ENCODE assay signal across 9 cellular contexts in genomic region chr12:102917026-102917787, GRCh38. TPM values are rescaled to one million over a fixed set of nuclear protein-coding genes. Genes with fewer than 3 reads are reported as not detected.
DNase-seq lines count a peak whose midpoint lies in the region; ATAC-seq and TF ChIP-seq lines count a peak whose summit lies in the region.
"Had no signal": no experiment of that assay in that cellular context is flagged by ENCODE, and none has a peak within 500 bp of the region (broad histone marks: within the 10 kb centered on the region; RNA-seq: fewer than 3 reads in every experiment).

PAH (minus strand) TSS chr12:102917244; CDS start chr12:102917130, 114 bp downstream.

- peaks cover 9% of the 10 kb centered on the region for H3K4me1 Mint-ChIP-seq in activated B cell treated with CpG ODN at 0.5 μM for 24 hours

- H3K36me3 ChIP-seq in iPS-18a (ENCODE audit: control insufficient read depth, low read depth, low read length) (no peaks in the 10 kb centered on the region), subcutaneous abdominal adipose tissue (ENCODE audit: control insufficient read depth in 5 of 5, insufficient read depth in 5 of 5, low read length in 5 of 5) (no peaks in the 10 kb centered on the region)

- H3K4me3 ChIP-seq in iPS-18a (ENCODE audit: low read length) (peak within 1 kb of the TSS; percentile 46), subcutaneous abdominal adipose tissue (ENCODE audit: low read depth in 1 of 5, low read length in 5 of 5) (peak within 1 kb of the TSS; percentile 23 to 50 (median 35))

- H3K36me3 Mint-ChIP-seq in activated B cell treated with CpG ODN at 0.5 μM for 24 hours (ENCODE audit: low read depth), result no peaks in the 10 kb centered on the region

- H3K9ac ChIP-seq in iPS-18a (ENCODE audit: low read length) (no peak within 1 kb of the TSS), subcutaneous abdominal adipose tissue (ENCODE audit: low read length in 5 of 5) (no peak within 1 kb of the TSS)

- peak within 1 kb of the TSS; percentile 75 for H3K4me3 Mint-ChIP-seq in activated B cell treated with CpG ODN at 0.5 μM for 24 hours

- CTCF ChIA-PET in activated B cell treated with CpG ODN at 0.5 μM for 24 hours (lab: Charles Lee), result no interaction called here

- H3K4me1 ChIP-seq in iPS-18a (ENCODE audit: control insufficient read depth, low read depth, low read length) (peaks cover 8% of the 10 kb centered on the region), subcutaneous abdominal adipose tissue (ENCODE audit: control insufficient read depth in 5 of 5, insufficient read depth in 5 of 5, low read length in 5 of 5) (peaks cover 0 to 8% (median 7%) of the 10 kb centered on the region in 5 donors)

- POLR2A ChIA-PET in activated B cell treated with CpG ODN at 0.5 μM for 24 hours (lab: Charles Lee), result no interaction called here

- peaks cover 21% of the 10 kb centered on the region for H3K27me3 Mint-ChIP-seq in activated B cell treated with CpG ODN at 0.5 μM for 24 hours

- no peaks in the 10 kb centered on the region for H3K27me3 ChIP-seq in iPS-18a (ENCODE audit: control insufficient read depth, insufficient read depth, low read length)
- peaks cover 0 to 17% (median 7%) of the 10 kb centered on the region in 5 donors for H3K27me3 ChIP-seq in subcutaneous abdominal adipose tissue (ENCODE audit: control insufficient read depth in 5 of 5, insufficient read depth in 4 of 5, low read length in 5 of 5)

- H3K27ac ChIP-seq in iPS-18a (ENCODE audit: low read length) (no peak within 1 kb of the TSS), subcutaneous abdominal adipose tissue (ENCODE audit: low read depth, low read length) (no peak within 1 kb of the TSS)

- ATAC-seq in GM18511 (IDR thresholded peaks at IDR 0.05; ENCODE audit: unreplicated experiment) (peak; percentile 85), HG02973 (IDR thresholded peaks at IDR 0.05; ENCODE audit: unreplicated experiment) (peak; percentile 74), activated B cell treated with CpG ODN at 0.5 μM for 24 hours (ENCODE audit: low read depth) (peak; percentile 42)

- no peaks in the 10 kb centered on the region for H3K9me3 Mint-ChIP-seq in activated B cell treated with CpG ODN at 0.5 μM for 24 hours

- no peak within 1 kb of the TSS for H3K27ac Mint-ChIP-seq in activated B cell treated with CpG ODN at 0.5 μM for 24 hours

- no peak for DNase-seq in activated B cell treated with CpG ODN at 0.5 μM for 24 hours
- DNase-seq in DMS114 treated with DMSO at 0.1 percent for 48 hours (lab: John Stamatoyannopoulos, UW; ENCODE audit: unreplicated experiment), result no peak
- DNase-seq in activated gamma-delta T cell (lab: John Stamatoyannopoulos, UW), result no peak
- DNase-seq in cerebellar nuclear complex (lab: John Stamatoyannopoulos, UW), result no peak

- H3K9me3 ChIP-seq in iPS-18a (ENCODE audit: control insufficient read depth, low read depth, low read length) (no peaks in the 10 kb centered on the region), subcutaneous abdominal adipose tissue (ENCODE audit: control insufficient read depth in 5 of 5, low read length in 5 of 5) (no peaks in the 10 kb centered on the region)

- no peak for TF ChIP-seq CTCF in activated B cell treated with CpG ODN at 0.5 μM for 24 hours (IDR thresholded peaks at IDR 0.05)

- intact Hi-C loops in activated B cell treated with CpG ODN at 0.5 μM for 24 hours (cut with micrococcal nuclease), result no loop called here

RNA-seq across cellular contexts. Expression of gene PAH, which starts in this region (rescaled TPM):
- not detected in 2 replicates for total RNA-seq in activated B cell treated with CpG ODN at 0.5 μM for 24 hours
- total RNA-seq: lung microvascular endothelial cell had no signal

Comparison
In these comparisons a context has a peak if more than half of its experiments do, and no peak if none do; other contexts are left out.
1. Peak in ATAC-seq in activated B cell treated with CpG ODN at 0.5 μM for 24 hours; RNA of the gene not detected or under 1 TPM.